In genomic region chr19:44447864-44448674, GRCh38 we compare ENCODE assay signal across 8 cellular contexts. TPM values are rescaled to one million over a fixed set of nuclear protein-coding genes. Genes with fewer than 3 reads are reported as not detected.
DNase-seq lines count a peak whose midpoint lies in the region; ATAC-seq and TF ChIP-seq lines count a peak whose summit lies in the region.

Gene ZNF229, minus strand, starts transcription at chr19:44448472. Its CDS starts 5,625 bp downstream, at chr19:44442847.

- no peaks in the 10 kb centered on the region for H3F3A ChIP-seq in MM.1S (ENCODE audit: insufficient read depth, low read length)

- H3K9me2 ChIP-seq in MM.1S (replicated peaks; ENCODE audit: insufficient read depth, low read length), result no peaks in the 10 kb centered on the region

- peaks cover 5% of the 10 kb centered on the region for H3K4me1 ChIP-seq in CD4-positive, CD25-positive, alpha-beta regulatory T cell (ENCODE audit: control insufficient read depth, insufficient read depth, low read length, poor library complexity, severe bottlenecking)
- H3K4me1 ChIP-seq in MM.1S (ENCODE audit: low read length) (no peaks in the 10 kb centered on the region), iPS-15b (ENCODE audit: control insufficient read depth, insufficient read depth, low read length) (no peaks in the 10 kb centered on the region)

- peak within 1 kb of the TSS; percentile 6 to 89 (median 83) for H3K4me3 Mint-ChIP-seq in CD4-positive, CD25-positive, alpha-beta regulatory T cell

- H3K27ac Mint-ChIP-seq in CD4-positive, CD25-positive, alpha-beta regulatory T cell, result peak within 1 kb of the TSS; percentile 62 to 81 (median 69)

- peaks cover 14 to 82% (median 42%) of the 10 kb centered on the region in 7 donors for H3K9me3 Mint-ChIP-seq in CD4-positive, CD25-positive, alpha-beta regulatory T cell

- H2AFZ ChIP-seq in MM.1S (ENCODE audit: low read length), result 0 out of 2 replicates have a peak within 1 kb of the TSS, but pooled peaks have one; percentile 44

- DNase-seq in CD4-positive, CD25-positive, alpha-beta regulatory T cell, result peak; percentile 14 to 81 (median 56)
- peak; percentile 33 for DNase-seq in MM.1S
- DNase-seq in T47D (ENCODE audit: low read depth in 1 of 2, low spot score in 1 of 2), result peak; percentile 58 to 93
- peak; percentile 88 for DNase-seq in sciatic nerve (ENCODE audit: low spot score)

- H3K9ac ChIP-seq in MM.1S (ENCODE audit: low read length), result no peak within 1 kb of the TSS
- peak within 1 kb of the TSS; percentile 65 for H3K9ac ChIP-seq in iPS-15b (ENCODE audit: low read depth, low read length)

- peaks cover 0 to 17% (median 3%) of the 10 kb centered on the region in 4 donors for H3K4me1 Mint-ChIP-seq in CD4-positive, CD25-positive, alpha-beta regulatory T cell

- in situ Hi-C loops in T47D (cut with HindIII; ENCODE audit: low pct_unique_long_range_greater_than_20kb, low sequenced_read_pairs), result no loop called here

- ATAC-seq in CD4-positive, CD25-positive, alpha-beta regulatory T cell (ENCODE audit: low read depth in 2 of 2), result peak; percentile 60 to 63
- peak; percentile 96 for ATAC-seq in sciatic nerve
- ATAC-seq in HG02642 (IDR thresholded peaks at IDR 0.05; ENCODE audit: poor library complexity, unreplicated experiment), result no peak
- no peak for ATAC-seq in GM21360 (IDR thresholded peaks at IDR 0.05; ENCODE audit: unreplicated experiment)

- H3K27me3 Mint-ChIP-seq in CD4-positive, CD25-positive, alpha-beta regulatory T cell, result no peaks in the 10 kb centered on the region

- TF ChIP-seq CTCF in MM.1S (IDR thresholded peaks at IDR 0.05; ENCODE audit: low read length), result no peak
- no peak for TF ChIP-seq CTCF in VCaP (conservative IDR thresholded peaks at IDR 0.05)

- H4K20me1 ChIP-seq in MM.1S (ENCODE audit: insufficient read depth, low read length), result no peaks in the 10 kb centered on the region

- H3K27me3 ChIP-seq in CD4-positive, CD25-positive, alpha-beta regulatory T cell (ENCODE audit: control insufficient read depth, insufficient read depth, low read length), result no peaks in the 10 kb centered on the region
- H3K27me3 ChIP-seq in MM.1S (replicated peaks; ENCODE audit: insufficient read depth, low read length) (no peaks in the 10 kb centered on the region; the same call in 1 of the 2 replicates), iPS-15b (ENCODE audit: control insufficient read depth, insufficient read depth, low read length) (no peaks in the 10 kb centered on the region)

- H3K79me2 ChIP-seq in MM.1S (ENCODE audit: low read length), result no peaks in the 10 kb centered on the region

- H3K27ac ChIP-seq in CD4-positive, CD25-positive, alpha-beta regulatory T cell (ENCODE audit: insufficient read depth, low read length, poor library complexity, severe bottlenecking), result no peak within 1 kb of the TSS
- H3K27ac ChIP-seq in MM.1S (ENCODE audit: low read length) (no peak within 1 kb of the TSS), VCaP (peak within 1 kb of the TSS; percentile 72)

- peaks cover 60 to 73% of the 10 kb centered on the region in 2 experiments for H3K9me3 ChIP-seq in CD4-positive, CD25-positive, alpha-beta regulatory T cell (ENCODE audit: control insufficient read depth in 2 of 2, low read length in 2 of 2)
- H3K9me3 ChIP-seq in MM.1S (replicated peaks; ENCODE audit: insufficient read depth, low read length), result no peaks in the 10 kb centered on the region
- peaks cover 5% of the 10 kb centered on the region for H3K9me3 ChIP-seq in iPS-15b (ENCODE audit: control insufficient read depth, insufficient read depth, low read length)

- H3K4me2 ChIP-seq in MM.1S (ENCODE audit: low read depth, low read length), result peak within 1 kb of the TSS; percentile 1; the same call in 1 of the 2 replicates

- intact Hi-C loops in sciatic nerve (cut with DNase I), result no loop called here

- H3K4me3 ChIP-seq in CD4-positive, CD25-positive, alpha-beta regulatory T cell (ENCODE audit: low read depth, low read length), result peak within 1 kb of the TSS; percentile 54
- H3K4me3 ChIP-seq in MM.1S (ENCODE audit: low read length) (no peak within 1 kb of the TSS), iPS-15b (ENCODE audit: low read depth, low read length) (peak within 1 kb of the TSS; percentile 90)

- H3K36me3 ChIP-seq in CD4-positive, CD25-positive, alpha-beta regulatory T cell (ENCODE audit: control insufficient read depth, insufficient read depth, low read length), result no peaks in the 10 kb centered on the region
- H3K36me3 ChIP-seq in MM.1S (replicated peaks; ENCODE audit: insufficient read depth, low read length), result no peaks in the 10 kb centered on the region
- H3K36me3 ChIP-seq in iPS-15b (ENCODE audit: control insufficient read depth, insufficient read depth, low read length), result no peaks in the 10 kb centered on the region

- peaks cover 20% of the 10 kb centered on the region for H3K36me3 Mint-ChIP-seq in CD4-positive, CD25-positive, alpha-beta regulatory T cell

RNA-seq across cellular contexts. Expression of gene ZNF229, which starts in this region (rescaled TPM):
- not detected for total RNA-seq in CD4-positive, CD25-positive, alpha-beta regulatory T cell
- under 1 TPM in 3 of 4 donors, not detected in 1; 0.26 to 0.87 (median 0.68) TPM for polyA plus RNA-seq in CD4-positive, CD25-positive, alpha-beta regulatory T cell
- total RNA-seq in sciatic nerve, result 8.6 TPM

Comparison
In these comparisons a context has a peak if more than half of its experiments do, and no peak if none do; other contexts are left out.
1. Peak in DNase-seq, ATAC-seq and H3K4me3 ChIP-seq in CD4-positive, CD25-positive, alpha-beta regulatory T cell; RNA of the gene not detected or under 1 TPM.
2. DNase-seq: peak in every context shown above with its lines; median percentile 88 in sciatic nerve; 76 in T47D; 56 in CD4-positive, CD25-positive, alpha-beta regulatory T cell; 33 in MM.1S.